Comparison of ENCODE assay signal across 10 cellular contexts in genomic region chr15:39084683-39085530, GRCh38.
DNase-seq lines count a peak whose midpoint lies in the region; ATAC-seq, FAIRE-seq and TF ChIP-seq lines count a peak whose summit lies in the region.
"Had no signal": no experiment of that assay in that cellular context is flagged by ENCODE, and none has a peak within 500 bp of the region (broad histone marks: within the 10 kb centered on the region; RNA-seq: fewer than 3 reads in every experiment).

No MANE protein-coding gene starts in this region.

- no peak for TF ChIP-seq POLR2A in A549 (IDR thresholded peaks at IDR 0.05; ENCODE audit: low read length)

- no peak overlapping the region for H3K4me3 Mint-ChIP-seq in astrocyte (ENCODE audit: unreplicated experiment)

- POLR2A ChIA-PET in A549 (lab: Yijun Ruan, JAX): no interaction called here

- H3K4me3 ChIP-seq in A549 (no peak overlapping the region), astrocyte (ENCODE audit: insufficient read depth, low read depth, low read length) (no peak overlapping the region), liver (ENCODE audit: low read depth in 1 of 3, low read length in 3 of 3) (no peak overlapping the region), ascending aorta (no peak overlapping the region)
- H3K4me3 ChIP-seq: SJCRH30 had no signal

- no peak overlapping the region for H3K9ac ChIP-seq in astrocyte (ENCODE audit: low read length)
- H3K9ac ChIP-seq in liver (ENCODE audit: low read depth in 1 of 2, low read length in 2 of 2): no peak overlapping the region

- H3K4me2 ChIP-seq in A549 (peak overlapping the region; percentile 42), astrocyte (ENCODE audit: low read length) (no peak overlapping the region)

- peak; percentile 33 to 36; a peak in 2 of 5 replicates for TF ChIP-seq EP300 in A549 (IDR thresholded peaks at IDR 0.05)

- intact Hi-C loops in ascending aorta (cut with DNase I): no loop called here

- H3K9me3 ChIP-seq in A549 (0 out of 3 replicates have a peak, but pooled peaks cover 2% of the 10 kb centered on the region), astrocyte (ENCODE audit: insufficient read depth, low read depth, low read length) (no peaks in the 10 kb centered on the region), liver (ENCODE audit: control insufficient read depth in 4 of 4, low read length in 3 of 4) (no peaks in the 10 kb centered on the region), ascending aorta (no peaks in the 10 kb centered on the region)
- H3K9me3 ChIP-seq: SJCRH30 had no signal

- H3K27ac Mint-ChIP-seq in astrocyte (ENCODE audit: unreplicated experiment): no peak overlapping the region

- H3K27me3 Mint-ChIP-seq in astrocyte (ENCODE audit: low read depth, unreplicated experiment): no peaks in the 10 kb centered on the region

- H3K36me3 Mint-ChIP-seq in astrocyte (ENCODE audit: low read depth, unreplicated experiment): no peaks in the 10 kb centered on the region

- CTCF ChIA-PET in A549 (lab: Yijun Ruan, JAX): interaction anchor here (0.9 to 2.0 kb wide), 3 partner anchors 87 to 496 kb away, joined by 3 to 9 read pairs (median 3); partner anchors contain the start of gene THBS1

- DNase-seq in A549 (ENCODE audit: low read depth in 1 of 2, low spot score in 1 of 2) (peak in 1 of 2 experiments; percentile 52), KBM-7 (peak; percentile 15), astrocyte (ENCODE audit: low read depth) (peak; percentile 91), NCI-H187 treated with DMSO at 0.1 percent for 48 hours (lab: John Stamatoyannopoulos, UW) (no peak), ascending aorta (ENCODE audit: low spot score in 2 of 2) (no peak)
- DNase-seq: SJCRH30 had no signal

- 48% methylated on average over 12 of the region's 12 CpGs for WGBS in A549 (ENCODE audit: missing lambda C conversion rate)
- 62% methylated on average over 12 of the region's 12 CpGs for WGBS in liver

- H2AFZ ChIP-seq in astrocyte (ENCODE audit: low read depth, low read length): no peak overlapping the region

- H3K9me3 Mint-ChIP-seq in astrocyte (ENCODE audit: unreplicated experiment): peaks cover 5% of the 10 kb centered on the region

- no peaks in the 10 kb centered on the region for H3K79me2 ChIP-seq in astrocyte (ENCODE audit: insufficient read depth, low read length)

- FAIRE-seq in A549 (lab: Jason Lieb, UNC) (no peak), astrocyte (lab: Jason Lieb, UNC) (peak; percentile 64)

- H3K27me3 ChIP-seq in astrocyte (ENCODE audit: insufficient read depth, low read length): no peaks in the 10 kb centered on the region
- H3K27me3 ChIP-seq in liver (ENCODE audit: control insufficient read depth in 4 of 4, insufficient read depth in 4 of 4, low read length in 3 of 4): no peaks in the 10 kb centered on the region
- H3K27me3 ChIP-seq in ascending aorta: no peaks in the 10 kb centered on the region
- H3K27me3 ChIP-seq: SJCRH30 had no signal

- H3K4me1 ChIP-seq in A549 (peaks cover 20% of the 10 kb centered on the region), astrocyte (ENCODE audit: insufficient read depth, low read length) (no peaks in the 10 kb centered on the region), liver (ENCODE audit: control insufficient read depth in 4 of 4, insufficient read depth in 4 of 4, low read length in 3 of 4) (no peaks in the 10 kb centered on the region), ascending aorta (no peaks in the 10 kb centered on the region)
- H3K4me1 ChIP-seq: SJCRH30 had no signal

- TF ChIP-seq RAD21 in A549 (conservative IDR thresholded peaks at IDR 0.05 in 1 of 2, IDR thresholded peaks at IDR 0.05 in 1 of 2): no peak; a peak in 1 of 5 replicates
- peak in 1 of 2 donors; percentile 15 for TF ChIP-seq RAD21 in liver (IDR thresholded peaks at IDR 0.05)

- peaks cover 6% of the 10 kb centered on the region for H3K4me1 Mint-ChIP-seq in astrocyte (ENCODE audit: low read depth, unreplicated experiment)

- in situ Hi-C loops in KBM-7 (cut with MboI; ENCODE audit: low pct_unique_long_range_greater_than_20kb, low sequenced_read_pairs): no loop called here

- TF ChIP-seq CTCF in A549 (IDR thresholded peaks at IDR 0.05) (no peak), astrocyte (IDR thresholded peaks at IDR 0.05; ENCODE audit: insufficient read depth, low read depth, low read length) (no peak), liver (IDR thresholded peaks at IDR 0.05; ENCODE audit: low read depth, low read length, missing input control) (no peak), ascending aorta (IDR thresholded peaks at IDR 0.05) (no peak)

- no peaks in the 10 kb centered on the region for H3K36me3 ChIP-seq in astrocyte (ENCODE audit: insufficient read depth, low read length)
- no peaks in the 10 kb centered on the region for H3K36me3 ChIP-seq in liver (ENCODE audit: control insufficient read depth in 4 of 4, insufficient read depth in 3 of 4, low read depth in 1 of 4, low read length in 3 of 4)
- no peaks in the 10 kb centered on the region for H3K36me3 ChIP-seq in ascending aorta
- H3K36me3 ChIP-seq: SJCRH30 had no signal

- ATAC-seq in A549 (peak; percentile 43 to 56; a peak in 4 of 6 replicates), HG02870 (IDR thresholded peaks at IDR 0.05; ENCODE audit: unreplicated experiment) (no peak), GM21528 (IDR thresholded peaks at IDR 0.05; ENCODE audit: low FRiP score, unreplicated experiment) (no peak)

- H3K27ac ChIP-seq in A549 (peak overlapping the region; percentile 51 to 75; a peak in 5 of 6 replicates), astrocyte (ENCODE audit: low read depth, low read length) (no peak overlapping the region), liver (ENCODE audit: low read depth in 1 of 2, low read length in 2 of 2) (peak overlapping the region in 1 of 2 donors; percentile 30), ascending aorta (no peak overlapping the region)
- H3K27ac ChIP-seq: C4-2B, SJCRH30 had no signal

- no peaks in the 10 kb centered on the region for H4K20me1 ChIP-seq in astrocyte (ENCODE audit: insufficient read depth, low read length)

TF ChIP-seq in A549, 52 proteins besides CTCF, POLR2A, EP300 and RAD21 (continues in another document):
- TF ChIP-seq, protein P1, sequence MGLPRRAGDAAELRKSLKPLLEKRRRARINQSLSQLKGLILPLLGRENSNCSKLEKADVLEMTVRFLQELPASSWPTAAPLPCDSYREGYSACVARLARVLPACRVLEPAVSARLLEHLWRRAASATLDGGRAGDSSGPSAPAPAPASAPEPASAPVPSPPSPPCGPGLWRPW (IDR thresholded peaks at IDR 0.05): peak; percentile 52; the same call in 1 of the 2 replicates
- TF ChIP-seq JUN (IDR thresholded peaks at IDR 0.05): 0 out of 5 replicates have a peak, but pooled peaks of 1 of the 2 experiments have one; percentile 20
- TF ChIP-seq ESRRA (IDR thresholded peaks at IDR 0.05; ENCODE audit: borderline replicate concordance, low read length): no peak
- no peak for TF ChIP-seq HEYL (CRISPR knock-in tag; IDR thresholded peaks at IDR 0.05)
- TF ChIP-seq SMC3 (IDR thresholded peaks at IDR 0.05): peak; percentile 15; the same call in 1 of the 3 replicates
- no peak for TF ChIP-seq NFE2L2 (conservative IDR thresholded peaks at IDR 0.05; ENCODE audit: low read length)
- TF ChIP-seq JUNB (IDR thresholded peaks at IDR 0.05): 0 out of 2 replicates have a peak, but pooled peaks have one; percentile 49
- no peak for TF ChIP-seq RNF2 (IDR thresholded peaks at IDR 0.05; ENCODE audit: borderline replicate concordance, low read depth)
- TF ChIP-seq, protein P2, sequence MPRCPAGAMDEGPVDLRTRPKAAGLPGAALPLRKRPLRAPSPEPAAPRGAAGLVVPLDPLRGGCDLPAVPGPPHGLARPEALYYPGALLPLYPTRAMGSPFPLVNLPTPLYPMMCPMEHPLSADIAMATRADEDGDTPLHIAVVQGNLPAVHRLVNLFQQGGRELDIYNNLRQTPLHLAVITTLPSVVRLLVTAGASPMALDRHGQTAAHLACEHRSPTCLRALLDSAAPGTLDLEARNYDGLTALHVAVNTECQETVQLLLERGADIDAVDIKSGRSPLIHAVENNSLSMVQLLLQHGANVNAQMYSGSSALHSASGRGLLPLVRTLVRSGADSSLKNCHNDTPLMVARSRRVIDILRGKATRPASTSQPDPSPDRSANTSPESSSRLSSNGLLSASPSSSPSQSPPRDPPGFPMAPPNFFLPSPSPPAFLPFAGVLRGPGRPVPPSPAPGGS (IDR thresholded peaks at IDR 0.05): peak; percentile 24; the same call in 1 of the 3 replicates
- peak; percentile 28; the same call in 1 of the 2 replicates for TF ChIP-seq FOSL2 (IDR thresholded peaks at IDR 0.05)
- peak; percentile 50; the same call in 1 of the 2 replicates for TF ChIP-seq FOSL2 (CRISPR knock-in tag; IDR thresholded peaks at IDR 0.05)

TF ChIP-seq in liver, 16 proteins besides CTCF, POLR2A, EP300 and RAD21:
- no peak for TF ChIP-seq YY1 (IDR thresholded peaks at IDR 0.05)
- TF ChIP-seq SP1 (IDR thresholded peaks at IDR 0.05): peak; percentile 13

Comparison
In these comparisons a context has a peak if more than half of its experiments do, and no peak if none do; other contexts are left out.
1. ATAC-seq: peak in A549 (2 of 2); none in HG02870 (single experiment) and GM21528 (single experiment).
2. DNase-seq: peak in KBM-7 (single experiment) and astrocyte (single experiment); none in NCI-H187 treated with DMSO at 0.1 percent for 48 hours (single experiment) and ascending aorta (0 of 2).
3. H3K27ac ChIP-seq: peak in A549 (2 of 2); none in astrocyte (single experiment) and ascending aorta (0 of 2).